11 cellular contexts compared by ENCODE assay signal in the genomic region with DNA sequence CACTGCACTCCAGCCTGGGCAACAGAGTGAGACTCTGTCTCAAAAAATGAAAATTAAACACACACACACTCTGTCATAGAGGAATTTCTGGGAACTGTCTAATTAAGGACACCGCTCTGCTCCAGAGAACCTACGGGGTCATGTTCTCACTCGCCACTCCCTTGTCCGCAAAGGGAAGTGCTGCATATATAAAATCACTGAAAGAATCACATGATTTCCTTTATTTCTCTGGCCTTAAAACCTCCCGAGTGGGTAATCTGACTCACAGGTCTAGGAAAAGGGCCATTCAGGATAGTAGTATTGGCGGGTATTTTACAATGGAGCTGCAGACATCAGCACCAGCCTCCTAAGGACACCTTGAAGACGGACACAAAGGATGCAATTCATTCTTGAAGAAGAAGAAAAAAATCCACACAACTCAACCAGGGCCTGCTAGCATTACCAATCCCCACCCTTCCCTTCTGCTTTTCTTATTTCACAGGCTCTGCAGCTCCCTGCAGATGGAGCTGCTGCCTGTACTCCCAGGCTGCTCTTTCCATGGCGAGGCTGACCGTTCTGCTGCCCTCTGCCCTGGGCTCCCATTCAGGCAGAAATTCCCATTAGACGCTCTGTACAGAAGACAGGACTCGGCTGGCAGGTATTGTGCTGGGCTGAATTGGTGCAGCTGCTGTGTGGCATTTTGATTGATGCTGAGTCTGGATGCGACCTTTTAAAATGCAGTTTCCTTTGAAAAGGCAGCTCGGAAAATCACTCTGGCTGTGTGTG. TPM values are rescaled to one million over a fixed set of nuclear protein-coding genes. Genes with fewer than 3 reads are reported as not detected.
A peak's percentile ranks its signal among the peaks of the same experiment; 100 is the strongest.
DNase-seq lines count a peak whose midpoint lies in the region; ATAC-seq and TF ChIP-seq lines count a peak whose summit lies in the region.
"Had no signal": no experiment of that assay in that cellular context is flagged by ENCODE, and none has a peak within 500 bp of the region (broad histone marks: within the 10 kb centered on the region; RNA-seq: fewer than 3 reads in every experiment).

No MANE protein-coding gene starts in this region.

- H3K9ac ChIP-seq in mesendoderm (ENCODE audit: low read length), result no peak overlapping the region

- no peaks in the 10 kb centered on the region for H3K79me2 ChIP-seq in mesendoderm (ENCODE audit: control insufficient read depth, insufficient read depth, low read length)

- POLR2A ChIA-PET in activated CD8-positive, alpha-beta T cell treated with anti-CD3 and anti-CD28 coated beads for 36 hours (lab: Charles Lee), result interaction anchor here (1.0 kb wide), 1 partner anchor 34 kb away, joined by 3 read pairs; no protein-coding TSS in a partner anchor

- no peak overlapping the region for H3K27ac Mint-ChIP-seq in activated CD8-positive, alpha-beta T cell treated with anti-CD3 and anti-CD28 coated beads for 36 hours

- ATAC-seq in activated CD8-positive, alpha-beta T cell treated with anti-CD3 and anti-CD28 coated beads for 36 hours, result no peak
- no peak for ATAC-seq in GM18909 (IDR thresholded peaks at IDR 0.05; ENCODE audit: poor library complexity, unreplicated experiment)
- ATAC-seq: GM12878 had no signal

- H3K27ac ChIP-seq in mesendoderm (ENCODE audit: low read depth, low read length), result no peak overlapping the region
- H3K27ac ChIP-seq: colonic mucosa had no signal

- no peak overlapping the region for H4K8ac ChIP-seq in mesendoderm (ENCODE audit: low read depth, low read length)

- H3K79me1 ChIP-seq in mesendoderm (ENCODE audit: low read length), result no peaks in the 10 kb centered on the region

- no peak overlapping the region for H2AK5ac ChIP-seq in mesendoderm (ENCODE audit: low read length)

- CTCF ChIA-PET in activated CD8-positive, alpha-beta T cell treated with anti-CD3 and anti-CD28 coated beads for 36 hours (lab: Charles Lee), result interaction anchor here (1.1 to 2.2 kb wide), 6 partner anchors 9 to 175 kb away, joined by 3 to 10 read pairs (median 4); no protein-coding TSS in a partner anchor

- no peaks in the 10 kb centered on the region for H3K4me1 ChIP-seq in mesendoderm (ENCODE audit: control insufficient read depth, low read depth, low read length)
- H3K4me1 ChIP-seq: colonic mucosa had no signal

- intact Hi-C loops in activated CD8-positive, alpha-beta T cell treated with anti-CD3 and anti-CD28 coated beads for 36 hours (cut with micrococcal nuclease), result loop anchor here (5.0 kb wide), 1 partner anchor 176 kb away; no protein-coding TSS in a partner anchor

- H3K4ac ChIP-seq in mesendoderm (ENCODE audit: low read depth, low read length), result no peak overlapping the region

- DNase-seq in C1 segment of cervical spinal cord (lab: John Stamatoyannopoulos, UW) (peak in 10 of 14 donors; percentile 5 to 39 (median 15)), OCI-M1 (lab: John Stamatoyannopoulos, UW) (peak; percentile 38), ecto neural progenitor cell (ENCODE audit: low spot score) (peak; percentile 55), mesendoderm (peak; percentile 8), NCI-H524 treated with DMSO at 0.1 percent for 48 hours (lab: John Stamatoyannopoulos, UW) (no peak), SKM-1 treated with dmso at 0.1 percent for 144 hours (lab: John Stamatoyannopoulos, UW; ENCODE audit: unreplicated experiment) (no peak)
- DNase-seq in activated CD8-positive, alpha-beta T cell treated with anti-CD3 and anti-CD28 coated beads for 36 hours, result no peak
- DNase-seq: colonic mucosa, NCI-H1105 treated with DMSO at 0.1 percent for 48 hours had no signal

- no peak overlapping the region for H3K4me3 ChIP-seq in mesendoderm (ENCODE audit: low read length)
- H3K4me3 ChIP-seq: colonic mucosa, GM12878 had no signal

- H3K56ac ChIP-seq in mesendoderm (ENCODE audit: low read length), result no peak overlapping the region

- no peak for TF ChIP-seq CTCF in activated CD8-positive, alpha-beta T cell treated with anti-CD3 and anti-CD28 coated beads for 36 hours (IDR thresholded peaks at IDR 0.05)

- H2BK120ac ChIP-seq in mesendoderm (ENCODE audit: low read depth, low read length), result no peak overlapping the region

- no peak overlapping the region for H3K4me2 ChIP-seq in mesendoderm (ENCODE audit: low read length)

- no peaks in the 10 kb centered on the region for H3K4me1 Mint-ChIP-seq in activated CD8-positive, alpha-beta T cell treated with anti-CD3 and anti-CD28 coated beads for 36 hours (ENCODE audit: low read depth)

- WGBS in mesendoderm (ENCODE audit: extremely low coverage, insufficient coverage, low lambda C conversion rate), result no CpG with 5 or more reads among the region's 13 CpGs

- H3K23ac ChIP-seq in mesendoderm (ENCODE audit: low read length), result no peak overlapping the region

- no peak overlapping the region for H2BK15ac ChIP-seq in mesendoderm (replicated peaks; ENCODE audit: low read depth)

- H3K36me3 ChIP-seq in mesendoderm (ENCODE audit: control insufficient read depth, insufficient read depth, low read length), result no peaks in the 10 kb centered on the region
- H3K36me3 ChIP-seq: colonic mucosa had no signal

- H3K27me3 Mint-ChIP-seq in activated CD8-positive, alpha-beta T cell treated with anti-CD3 and anti-CD28 coated beads for 36 hours, result peaks cover 24% of the 10 kb centered on the region

- no peak overlapping the region for H4K5ac ChIP-seq in mesendoderm (ENCODE audit: low read length)

- no peak overlapping the region for H2BK5ac ChIP-seq in mesendoderm (ENCODE audit: low read length)

- H3K9me3 Mint-ChIP-seq in activated CD8-positive, alpha-beta T cell treated with anti-CD3 and anti-CD28 coated beads for 36 hours, result no peaks in the 10 kb centered on the region

- no peaks in the 10 kb centered on the region for H3K27me3 ChIP-seq in mesendoderm (ENCODE audit: insufficient read depth, low read length, poor library complexity)
- H3K27me3 ChIP-seq: colonic mucosa had no signal

- no peak overlapping the region for H3K4me3 Mint-ChIP-seq in activated CD8-positive, alpha-beta T cell treated with anti-CD3 and anti-CD28 coated beads for 36 hours

- H3K36me3 Mint-ChIP-seq in activated CD8-positive, alpha-beta T cell treated with anti-CD3 and anti-CD28 coated beads for 36 hours (ENCODE audit: low read depth), result no peaks in the 10 kb centered on the region

- H3K18ac ChIP-seq in mesendoderm (ENCODE audit: low read length), result no peak overlapping the region

RNA-seq across cellular contexts. Expression of a gene that starts 53.3 kb away (rescaled TPM):
- polyA plus RNA-seq in mesendoderm (2013, experiment 1 of 2), result 7.8 TPM
- 7.2 TPM for polyA plus RNA-seq in mesendoderm (2013, experiment 2 of 2)
- 10 to 100 TPM; 11.1 to 14.2 TPM for total RNA-seq in activated CD8-positive, alpha-beta T cell treated with anti-CD3 and anti-CD28 coated beads for 36 hours

Comparison
In these comparisons a context has a peak if more than half of its experiments do, and no peak if none do; other contexts are left out.
1. DNase-seq: peak in C1 segment of cervical spinal cord (10 of 14), OCI-M1 (single experiment), ecto neural progenitor cell (single experiment) and mesendoderm (single experiment); none in NCI-H524 treated with DMSO at 0.1 percent for 48 hours (single experiment), activated CD8-positive, alpha-beta T cell treated with anti-CD3 and anti-CD28 coated beads for 36 hours (single experiment) and SKM-1 treated with dmso at 0.1 percent for 144 hours (single experiment).